ENCODE assay signal across 1 cellular context in the genomic region with DNA sequence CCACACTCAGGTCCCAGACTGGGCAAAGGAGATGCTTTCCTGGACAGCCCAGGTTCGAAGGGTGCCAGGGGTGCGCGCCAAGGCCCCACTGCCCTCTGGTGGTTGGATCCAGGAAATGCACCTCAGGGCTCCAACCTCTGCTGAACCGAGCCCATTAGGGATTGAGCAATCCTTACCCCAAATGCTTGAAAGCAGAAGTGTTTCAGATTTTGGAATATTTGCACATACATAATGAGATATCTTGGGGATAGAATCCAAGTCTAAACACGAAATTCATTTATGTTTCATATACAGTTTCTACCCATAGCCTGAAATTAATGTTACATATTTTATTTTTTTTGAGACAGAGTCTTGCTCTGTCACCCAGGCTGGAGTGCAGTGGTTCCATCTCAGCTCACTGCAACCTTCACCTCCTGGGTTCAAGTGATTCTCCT.
A peak's percentile ranks its signal among the peaks of the same experiment; 100 is the strongest.
TF ChIP-seq lines count a peak whose summit lies in the region.

No MANE protein-coding gene starts in this region.

TF ChIP-seq in HepG2, 621 proteins besides CTCF, POLR2A, EP300 and RAD21 (continued from another document):
- TF ChIP-seq, protein P1, sequence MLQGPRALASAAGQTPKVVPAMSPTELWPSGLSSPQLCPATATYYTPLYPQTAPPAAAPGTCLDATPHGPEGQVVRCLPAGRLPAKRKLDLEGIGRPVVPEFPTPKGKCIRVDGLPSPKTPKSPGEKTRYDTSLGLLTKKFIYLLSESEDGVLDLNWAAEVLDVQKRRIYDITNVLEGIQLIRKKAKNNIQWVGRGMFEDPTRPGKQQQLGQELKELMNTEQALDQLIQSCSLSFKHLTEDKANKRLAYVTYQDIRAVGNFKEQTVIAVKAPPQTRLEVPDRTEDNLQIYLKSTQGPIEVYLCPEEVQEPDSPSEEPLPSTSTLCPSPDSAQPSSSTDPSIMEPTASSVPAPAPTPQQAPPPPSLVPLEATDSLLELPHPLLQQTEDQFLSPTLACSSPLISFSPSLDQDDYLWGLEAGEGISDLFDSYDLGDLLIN (CRISPR knock-in tag; IDR thresholded peaks at IDR 0.05; ENCODE audit: borderline replicate concordance) = no peak
- TF ChIP-seq ZNF263 (CRISPR knock-in tag; IDR thresholded peaks at IDR 0.05) (no peak), SETDB1 (CRISPR knock-in tag; IDR thresholded peaks at IDR 0.05; ENCODE audit: borderline replicate concordance) (no peak), HNRNPK (IDR thresholded peaks at IDR 0.05; ENCODE audit: low read depth, low read length, poor library complexity, severe bottlenecking) (no peak), HIVEP1 (CRISPR knock-in tag; IDR thresholded peaks at IDR 0.05) (no peak), POLR2AphosphoS5 (IDR thresholded peaks at IDR 0.05; ENCODE audit: low read depth, low read length) (no peak), XRCC5 (optimal IDR thresholded peaks at IDR 0.05; ENCODE audit: low read length) (peak; percentile 89), FOXK1 (CRISPR knock-in tag; IDR thresholded peaks at IDR 0.05; ENCODE audit: borderline replicate concordance, low read depth) (no peak), MED13 (CRISPR knock-in tag; IDR thresholded peaks at IDR 0.05) (no peak), ZNF691 (CRISPR knock-in tag; IDR thresholded peaks at IDR 0.05; ENCODE audit: borderline replicate concordance, low read depth) (no peak), ZFAT (CRISPR knock-in tag; conservative IDR thresholded peaks at IDR 0.05) (no peak), TSC22D2 (CRISPR knock-in tag; IDR thresholded peaks at IDR 0.05; ENCODE audit: borderline replicate concordance) (no peak), PITX1 (CRISPR knock-in tag; IDR thresholded peaks at IDR 0.05) (no peak), FOSL2 (CRISPR knock-in tag; IDR thresholded peaks at IDR 0.05) (no peak), CREB3 (CRISPR knock-in tag; IDR thresholded peaks at IDR 0.05) (no peak), ZBTB2 (CRISPR knock-in tag; IDR thresholded peaks at IDR 0.05; ENCODE audit: low read depth) (no peak), BCLAF1 (IDR thresholded peaks at IDR 0.05) (no peak), KAT7 (CRISPR knock-in tag; IDR thresholded peaks at IDR 0.05; ENCODE audit: borderline replicate concordance) (no peak), DNMT1 (CRISPR knock-in tag; IDR thresholded peaks at IDR 0.05) (no peak), ZNF251 (CRISPR knock-in tag; IDR thresholded peaks at IDR 0.05) (no peak), STAG1 (CRISPR knock-in tag; IDR thresholded peaks at IDR 0.05) (peak; percentile 93), ZNF614 (CRISPR knock-in tag; IDR thresholded peaks at IDR 0.05; ENCODE audit: borderline replicate concordance) (peak; percentile 39; the same call in 1 of the 2 replicates), REXO4 (CRISPR knock-in tag; IDR thresholded peaks at IDR 0.05; ENCODE audit: borderline replicate concordance) (no peak)
- TF ChIP-seq, protein P2, sequence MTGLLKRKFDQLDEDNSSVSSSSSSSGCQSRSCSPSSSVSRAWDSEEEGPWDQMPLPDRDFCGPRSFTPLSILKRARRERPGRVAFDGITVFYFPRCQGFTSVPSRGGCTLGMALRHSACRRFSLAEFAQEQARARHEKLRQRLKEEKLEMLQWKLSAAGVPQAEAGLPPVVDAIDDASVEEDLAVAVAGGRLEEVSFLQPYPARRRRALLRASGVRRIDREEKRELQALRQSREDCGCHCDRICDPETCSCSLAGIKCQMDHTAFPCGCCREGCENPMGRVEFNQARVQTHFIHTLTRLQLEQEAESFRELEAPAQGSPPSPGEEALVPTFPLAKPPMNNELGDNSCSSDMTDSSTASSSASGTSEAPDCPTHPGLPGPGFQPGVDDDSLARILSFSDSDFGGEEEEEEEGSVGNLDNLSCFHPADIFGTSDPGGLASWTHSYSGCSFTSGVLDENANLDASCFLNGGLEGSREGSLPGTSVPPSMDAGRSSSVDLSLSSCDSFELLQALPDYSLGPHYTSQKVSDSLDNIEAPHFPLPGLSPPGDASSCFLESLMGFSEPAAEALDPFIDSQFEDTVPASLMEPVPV (CRISPR knock-in tag; IDR thresholded peaks at IDR 0.05) = no peak
- TF ChIP-seq, protein P3, sequence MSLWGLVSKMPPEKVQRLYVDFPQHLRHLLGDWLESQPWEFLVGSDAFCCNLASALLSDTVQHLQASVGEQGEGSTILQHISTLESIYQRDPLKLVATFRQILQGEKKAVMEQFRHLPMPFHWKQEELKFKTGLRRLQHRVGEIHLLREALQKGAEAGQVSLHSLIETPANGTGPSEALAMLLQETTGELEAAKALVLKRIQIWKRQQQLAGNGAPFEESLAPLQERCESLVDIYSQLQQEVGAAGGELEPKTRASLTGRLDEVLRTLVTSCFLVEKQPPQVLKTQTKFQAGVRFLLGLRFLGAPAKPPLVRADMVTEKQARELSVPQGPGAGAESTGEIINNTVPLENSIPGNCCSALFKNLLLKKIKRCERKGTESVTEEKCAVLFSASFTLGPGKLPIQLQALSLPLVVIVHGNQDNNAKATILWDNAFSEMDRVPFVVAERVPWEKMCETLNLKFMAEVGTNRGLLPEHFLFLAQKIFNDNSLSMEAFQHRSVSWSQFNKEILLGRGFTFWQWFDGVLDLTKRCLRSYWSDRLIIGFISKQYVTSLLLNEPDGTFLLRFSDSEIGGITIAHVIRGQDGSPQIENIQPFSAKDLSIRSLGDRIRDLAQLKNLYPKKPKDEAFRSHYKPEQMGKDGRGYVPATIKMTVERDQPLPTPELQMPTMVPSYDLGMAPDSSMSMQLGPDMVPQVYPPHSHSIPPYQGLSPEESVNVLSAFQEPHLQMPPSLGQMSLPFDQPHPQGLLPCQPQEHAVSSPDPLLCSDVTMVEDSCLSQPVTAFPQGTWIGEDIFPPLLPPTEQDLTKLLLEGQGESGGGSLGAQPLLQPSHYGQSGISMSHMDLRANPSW (CRISPR knock-in tag; IDR thresholded peaks at IDR 0.05; ENCODE audit: borderline replicate concordance) = no peak
- TF ChIP-seq, protein P4, sequence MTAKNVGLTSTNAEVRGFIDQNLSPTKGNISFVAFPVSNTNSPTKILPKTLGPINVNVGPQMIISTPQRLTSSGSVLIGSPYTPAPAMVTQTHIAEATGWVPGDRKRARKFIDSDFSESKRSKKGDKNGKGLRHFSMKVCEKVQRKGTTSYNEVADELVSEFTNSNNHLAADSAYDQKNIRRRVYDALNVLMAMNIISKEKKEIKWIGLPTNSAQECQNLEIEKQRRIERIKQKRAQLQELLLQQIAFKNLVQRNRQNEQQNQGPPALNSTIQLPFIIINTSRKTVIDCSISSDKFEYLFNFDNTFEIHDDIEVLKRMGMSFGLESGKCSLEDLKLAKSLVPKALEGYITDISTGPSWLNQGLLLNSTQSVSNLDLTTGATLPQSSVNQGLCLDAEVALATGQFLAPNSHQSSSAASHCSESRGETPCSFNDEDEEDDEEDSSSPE (CRISPR knock-in tag; IDR thresholded peaks at IDR 0.05) = 0 out of 2 replicates have a peak, but pooled peaks have one; percentile 36
- TF ChIP-seq, protein P5, sequence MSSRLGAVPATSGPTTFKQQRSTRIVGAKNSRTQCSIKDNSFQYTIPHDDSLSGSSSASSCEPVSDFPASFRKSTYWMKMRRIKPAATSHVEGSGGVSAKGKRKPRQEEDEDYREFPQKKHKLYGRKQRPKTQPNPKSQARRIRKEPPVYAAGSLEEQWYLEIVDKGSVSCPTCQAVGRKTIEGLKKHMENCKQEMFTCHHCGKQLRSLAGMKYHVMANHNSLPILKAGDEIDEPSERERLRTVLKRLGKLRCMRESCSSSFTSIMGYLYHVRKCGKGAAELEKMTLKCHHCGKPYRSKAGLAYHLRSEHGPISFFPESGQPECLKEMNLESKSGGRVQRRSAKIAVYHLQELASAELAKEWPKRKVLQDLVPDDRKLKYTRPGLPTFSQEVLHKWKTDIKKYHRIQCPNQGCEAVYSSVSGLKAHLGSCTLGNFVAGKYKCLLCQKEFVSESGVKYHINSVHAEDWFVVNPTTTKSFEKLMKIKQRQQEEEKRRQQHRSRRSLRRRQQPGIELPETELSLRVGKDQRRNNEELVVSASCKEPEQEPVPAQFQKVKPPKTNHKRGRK (CRISPR knock-in tag; IDR thresholded peaks at IDR 0.05) = no peak
TF ChIP-seq in HepG2: peak in this region for 43.
